In genomic region chr9:113042884-113043657, GRCh38 we compare ENCODE assay signal across 19 cellular contexts. TPM values are rescaled to one million over a fixed set of nuclear protein-coding genes. Genes with fewer than 3 reads are reported as not detected.
DNase-seq lines count a peak whose midpoint lies in the region; ATAC-seq and TF ChIP-seq lines count a peak whose summit lies in the region.
"Had no signal": no experiment of that assay in that cellular context is flagged by ENCODE, and none has a peak within 500 bp of the region (broad histone marks: within the 10 kb centered on the region; RNA-seq: fewer than 3 reads in every experiment).

No MANE protein-coding gene starts in this region.

- H4K20me1 ChIP-seq in PC-3 (ENCODE audit: low read length): no peaks in the 10 kb centered on the region

- no peak for ATAC-seq in PC-3
- no peak for ATAC-seq in GM21529 (IDR thresholded peaks at IDR 0.05; ENCODE audit: unreplicated experiment)
- ATAC-seq: left lobe of liver, right cardiac atrium had no signal

- no peak overlapping the region for H2BK5ac ChIP-seq in trophoblast cell (ENCODE audit: low read depth, low read length, poor library complexity)

- intact Hi-C loops in PC-3 (cut with micrococcal nuclease): no loop called here

- no CpG with 5 or more reads among the region's 4 CpGs for WGBS in trophoblast cell (ENCODE audit: extremely low coverage, insufficient coverage, insufficient read length)

- H3K36me3 ChIP-seq in PC-3 (ENCODE audit: low read depth, low read length): no peaks in the 10 kb centered on the region
- H3K36me3 ChIP-seq in subcutaneous abdominal adipose tissue (ENCODE audit: control insufficient read depth in 5 of 5, insufficient read depth in 5 of 5, low read length in 5 of 5): peaks cover 20 to 39% (median 32%) of the 10 kb centered on the region in 5 donors
- no peaks in the 10 kb centered on the region for H3K36me3 ChIP-seq in trophoblast cell (ENCODE audit: control insufficient read depth in 1 of 2, insufficient read depth in 2 of 2, low read length in 2 of 2)

- no peak overlapping the region for H3K4me3 ChIP-seq in PC-3 (ENCODE audit: low read length)
- H3K4me3 ChIP-seq in epithelial cell of esophagus (ENCODE audit: low read length): no peak overlapping the region
- peak overlapping the region in 4 of 5 donors; percentile 0 to 27 (median 6) for H3K4me3 ChIP-seq in subcutaneous abdominal adipose tissue (ENCODE audit: low read depth in 1 of 5, low read length in 5 of 5)
- H3K4me3 ChIP-seq in trophoblast cell (ENCODE audit: low read depth, low read length): no peak overlapping the region
- H3K4me3 ChIP-seq: SJSA1 had no signal

- H4K12ac ChIP-seq in trophoblast cell (ENCODE audit: low read depth, low read length): no peak overlapping the region

- H3K9me3 ChIP-seq in PC-3 (ENCODE audit: low read length): peaks cover 36% of the 10 kb centered on the region
- H3K9me3 ChIP-seq in subcutaneous abdominal adipose tissue (ENCODE audit: control insufficient read depth in 5 of 5, low read length in 5 of 5): peaks cover 77 to 98% (median 92%) of the 10 kb centered on the region in 5 donors
- peaks cover 12% of the 10 kb centered on the region for H3K9me3 ChIP-seq in trophoblast cell (ENCODE audit: insufficient read depth, low read depth, low read length)

- H2AK5ac ChIP-seq in trophoblast cell (ENCODE audit: low read length): no peak overlapping the region

- H3K14ac ChIP-seq in trophoblast cell (ENCODE audit: low read length): no peak overlapping the region

- H3K9me2 ChIP-seq in PC-3 (replicated peaks; ENCODE audit: low read length): no peaks in the 10 kb centered on the region

- H3K4me1 ChIP-seq in PC-3 (ENCODE audit: insufficient read depth, low read length) (no peaks in the 10 kb centered on the region), subcutaneous abdominal adipose tissue (ENCODE audit: control insufficient read depth in 5 of 5, insufficient read depth in 5 of 5, low read length in 5 of 5) (no peaks in the 10 kb centered on the region), trophoblast cell (ENCODE audit: control insufficient read depth in 1 of 2, insufficient read depth in 2 of 2, low read length in 2 of 2) (no peaks in the 10 kb centered on the region)
- H3K4me1 ChIP-seq: SJSA1 had no signal

- H3K79me2 ChIP-seq in PC-3 (ENCODE audit: low read length) (no peaks in the 10 kb centered on the region), trophoblast cell (ENCODE audit: control insufficient read depth, insufficient read depth, low read length, poor library complexity) (no peaks in the 10 kb centered on the region)

- DNase-seq in NCI-H748 (lab: John Stamatoyannopoulos, UW; ENCODE audit: unreplicated experiment): peak; percentile 25
- DNase-seq in NCI-H748 treated with DMSO at 0.1 percent for 48 hours (lab: John Stamatoyannopoulos, UW): no peak
- peak; percentile 1 for DNase-seq in PC-3
- peak; percentile 7 for DNase-seq in epithelial cell of esophagus (ENCODE audit: low read depth)
- DNase-seq in EL: no peak
- DNase-seq in trophoblast cell: no peak
- DNase-seq: activated CD4-positive, CD25-positive, alpha-beta regulatory T cell; caudate nucleus; CD4-positive, alpha-beta T cell; effector CD8-positive, alpha-beta T cell; Karpas-422; occipital lobe; right cardiac atrium had no signal

- H3K9ac ChIP-seq in PC-3 (ENCODE audit: low read length) (no peak overlapping the region), subcutaneous abdominal adipose tissue (ENCODE audit: low read length in 5 of 5) (no peak overlapping the region), trophoblast cell (ENCODE audit: low read length) (no peak overlapping the region)

- no peak for TF ChIP-seq CTCF in PC-3 (conservative IDR thresholded peaks at IDR 0.05; ENCODE audit: low read depth, low read length)
- no peak for TF ChIP-seq CTCF in epithelial cell of esophagus (IDR thresholded peaks at IDR 0.05; ENCODE audit: insufficient read depth, low read depth, low read length, missing control alignments)

- no peak overlapping the region for H2BK120ac ChIP-seq in trophoblast cell (ENCODE audit: insufficient read depth, low read length, poor library complexity)

- no peak overlapping the region for H3K18ac ChIP-seq in trophoblast cell (ENCODE audit: low read length)

- no peaks in the 10 kb centered on the region for H3K79me1 ChIP-seq in trophoblast cell (ENCODE audit: low read length)

- H3K4ac ChIP-seq in trophoblast cell (ENCODE audit: low read depth, low read length): no peak overlapping the region

- H3F3A ChIP-seq in PC-3 (ENCODE audit: low read length, unreplicated experiment): no peaks in the 10 kb centered on the region

- H3K23ac ChIP-seq in trophoblast cell (ENCODE audit: low read length): no peak overlapping the region

- CTCF ChIA-PET in PC-3 (lab: Charles Lee): no interaction called here

- POLR2A ChIA-PET in PC-3 (lab: Charles Lee; ENCODE audit: unreplicated experiment): no interaction called here

- H4K91ac ChIP-seq in trophoblast cell (ENCODE audit: low read depth, low read length): no peak overlapping the region

- H2BK12ac ChIP-seq in trophoblast cell (ENCODE audit: low read length): no peak overlapping the region

- no peak overlapping the region for H4K8ac ChIP-seq in trophoblast cell (ENCODE audit: low read depth, low read length)

- H3K27me3 ChIP-seq in PC-3 (ENCODE audit: low read length) (no peaks in the 10 kb centered on the region), subcutaneous abdominal adipose tissue (ENCODE audit: control insufficient read depth in 5 of 5, insufficient read depth in 4 of 5, low read length in 5 of 5) (no peaks in the 10 kb centered on the region), trophoblast cell (ENCODE audit: insufficient read depth, low read length) (no peaks in the 10 kb centered on the region)
- H3K27me3 ChIP-seq: SJSA1 had no signal

- H3K27ac ChIP-seq in PC-3 (ENCODE audit: low read length): no peak overlapping the region
- H3K27ac ChIP-seq in subcutaneous abdominal adipose tissue (ENCODE audit: low read depth, low read length): no peak overlapping the region
- H3K27ac ChIP-seq in trophoblast cell (ENCODE audit: low read depth, low read length): no peak overlapping the region
- H3K27ac ChIP-seq: SJSA1 had no signal

- no peak overlapping the region for H3K4me2 ChIP-seq in PC-3 (ENCODE audit: low read length)
- no peak overlapping the region for H3K4me2 ChIP-seq in trophoblast cell (ENCODE audit: low read length)

- H2AFZ ChIP-seq in PC-3 (ENCODE audit: low read length) (no peak overlapping the region), trophoblast cell (ENCODE audit: insufficient read depth, low read length, poor library complexity) (no peak overlapping the region)

- no TSS peak for BruUV-seq in PC-3 (replicated peaks; lab: Mats Ljungman, UMichigan)

RNA-seq across cellular contexts. Expression of gene ZFP37, which starts 13.5 kb away (rescaled TPM):
- total RNA-seq in PC-3 (2014; rRNA removed): not detected in 2 replicates
- 0.85 and 1.00 TPM in 2 replicates for polyA plus RNA-seq in trophoblast cell (2013)
- total RNA-seq: NCI-H460 had no signal

RNA-seq across cellular contexts. Expression of gene ZNF883, which starts 31.1 kb away (rescaled TPM):
- not detected in 2 replicates for total RNA-seq in PC-3 (2014; rRNA removed)
- 2.4 and 2.5 TPM in 2 replicates for polyA plus RNA-seq in trophoblast cell (2013)
- total RNA-seq: activated T-helper 1 cell treated with anti-CD3 and anti-CD28 coated beads, Interleukin-12 subunit alpha, Interleukin-12 subunit beta, Interleukin-2, Interleukin-4 antibody, amounts not matched to agents 30 ng/mL and 10 ng/mL and 1 ng/mL, durations not matched to agents 14 hours and 24 hours and 36 hours; NCI-H460 had no signal

Comparison
In these comparisons a context has a peak if more than half of its experiments do, and no peak if none do; other contexts are left out.
1. DNase-seq: peak in NCI-H748 (single experiment), PC-3 (single experiment) and epithelial cell of esophagus (single experiment); none in NCI-H748 treated with DMSO at 0.1 percent for 48 hours (single experiment), EL (single experiment) and trophoblast cell (0 of 2).
2. H3K4me3 ChIP-seq: peak in subcutaneous abdominal adipose tissue (4 of 5); none in PC-3 (single experiment), epithelial cell of esophagus (single experiment) and trophoblast cell (single experiment).